Comparison of ENCODE assay signal across 22 cellular contexts in the genomic region with DNA sequence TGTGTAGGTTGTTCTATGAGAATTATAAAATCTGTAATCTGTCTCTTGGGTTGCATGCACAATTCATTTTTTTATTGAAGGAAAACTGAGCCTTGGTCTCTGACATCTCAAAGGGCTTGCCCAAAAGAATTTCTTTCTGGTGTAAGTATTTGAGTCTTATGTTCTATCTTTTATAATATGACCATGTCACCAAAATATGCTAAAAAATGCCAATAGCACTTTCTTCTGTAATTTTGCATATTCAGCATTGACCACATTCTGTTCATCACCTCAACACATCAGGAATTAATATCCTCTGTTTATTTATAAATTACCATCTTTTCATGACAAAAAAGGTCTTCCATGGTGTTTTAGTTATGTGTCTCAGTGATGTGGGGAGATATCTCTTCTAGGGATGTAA.
"Had no signal": no experiment of that assay in that cellular context is flagged by ENCODE, and none has a peak within 500 bp of the region (broad histone marks: within the 10 kb centered on the region; RNA-seq: fewer than 3 reads in every experiment).

No MANE protein-coding gene starts in this region.

- H3K4me3 ChIP-seq: colonic mucosa, gastrocnemius medialis, heart left ventricle, lung, mucosa of descending colon, tibial nerve, vagina had no signal

- ATAC-seq: activated CD8-positive, alpha-beta T cell treated with anti-CD3 and anti-CD28 coated beads, Interleukin-2, amount 10 ng/mL, durations not matched to agents 7 days and 5 days; activated naive CD4-positive, alpha-beta T cell treated with anti-CD3 and anti-CD28 coated beads, Interleukin-2, amount 50 U/mL, for 72 hours; activated T-cell treated with anti-CD3 and anti-CD28 coated beads, Interleukin-2, amount 50 U/mL, for 72 hours; gastrocnemius medialis; heart left ventricle; left colon; mucosa of descending colon; naive thymus-derived CD4-positive, alpha-beta T cell; stimulated activated memory B cell treated with anti-CD40 and anti-IgM and Interleukin-4, amounts not matched to agents 10 μg/mL and 1 μg/mL and 100 μg/mL, for 72 hours had no signal

- H3K27me3 ChIP-seq: colonic mucosa, heart left ventricle, vagina had no signal

- H3K9me3 ChIP-seq: colonic mucosa, gastrocnemius medialis, heart left ventricle, tibial nerve, vagina had no signal

- H3K9me3 Mint-ChIP-seq: stimulated activated memory B cell treated with anti-CD40 and anti-IgM and Interleukin-4, amounts not matched to agents 10 μg/mL and 1 μg/mL and 100 μg/mL, for 72 hours; T-helper 1 cell treated with Interleukin-12 subunit alpha and Interleukin-12 subunit beta and Interleukin-4 antibody, amounts not matched to agents 30 μg/mL and 1 μg/mL, for 36 hours had no signal

- H3K4me1 ChIP-seq: colonic mucosa, gastrocnemius medialis, vagina had no signal

- H3K36me3 Mint-ChIP-seq: activated naive CD4-positive, alpha-beta T cell treated with anti-CD3 and anti-CD28 coated beads, Interleukin-2, amount 50 U/mL, for 72 hours; naive thymus-derived CD4-positive, alpha-beta T cell; stimulated activated memory B cell treated with anti-CD40 and anti-IgM and Interleukin-4, amounts not matched to agents 10 μg/mL and 1 μg/mL and 100 μg/mL, for 72 hours had no signal

- H3K4me1 Mint-ChIP-seq: naive thymus-derived CD4-positive, alpha-beta T cell; stimulated activated memory B cell treated with anti-CD40 and anti-IgM and Interleukin-4, amounts not matched to agents 10 μg/mL and 1 μg/mL and 100 μg/mL, for 72 hours had no signal

- H3K27me3 Mint-ChIP-seq: naive thymus-derived CD4-positive, alpha-beta T cell had no signal

- H3K36me3 ChIP-seq: colonic mucosa, gastrocnemius medialis, heart left ventricle, tibial nerve, vagina had no signal

- H3K27ac Mint-ChIP-seq: activated CD8-positive, alpha-beta T cell treated with anti-CD3 and anti-CD28 coated beads, Interleukin-2, amount 10 ng/mL, durations not matched to agents 7 days and 5 days; activated naive CD4-positive, alpha-beta T cell treated with anti-CD3 and anti-CD28 coated beads, Interleukin-2, amount 50 U/mL, for 72 hours; activated T-cell treated with anti-CD3 and anti-CD28 coated beads, Interleukin-2, amount 50 U/mL, for 72 hours; naive thymus-derived CD4-positive, alpha-beta T cell; stimulated activated memory B cell treated with anti-CD40 and anti-IgM and Interleukin-4, amounts not matched to agents 10 μg/mL and 1 μg/mL and 100 μg/mL, for 72 hours; T-helper 1 cell treated with Interleukin-12 subunit alpha and Interleukin-12 subunit beta and Interleukin-4 antibody, amounts not matched to agents 30 μg/mL and 1 μg/mL, for 36 hours had no signal

- H3K27ac ChIP-seq: colonic mucosa, gastrocnemius medialis, heart left ventricle, tibial nerve, vagina, VCaP had no signal

- H3K4me3 Mint-ChIP-seq: activated CD8-positive, alpha-beta T cell treated with anti-CD3 and anti-CD28 coated beads, Interleukin-2, amount 10 ng/mL, durations not matched to agents 7 days and 5 days; activated T-cell treated with anti-CD3 and anti-CD28 coated beads, Interleukin-2, amount 50 U/mL, for 72 hours; naive thymus-derived CD4-positive, alpha-beta T cell; stimulated activated memory B cell treated with anti-CD40 and anti-IgM and Interleukin-4, amounts not matched to agents 10 μg/mL and 1 μg/mL and 100 μg/mL, for 72 hours; T-helper 1 cell treated with Interleukin-12 subunit alpha and Interleukin-12 subunit beta and Interleukin-4 antibody, amounts not matched to agents 30 μg/mL and 1 μg/mL, for 36 hours had no signal

- DNase-seq: activated CD8-positive, alpha-beta memory T cell treated with anti-CD3 and anti-CD28 coated beads, Interleukin-2, amount 50 U/mL, for 48 hours; activated CD8-positive, alpha-beta T cell treated with anti-CD3 and anti-CD28 coated beads, Interleukin-2, amount 10 ng/mL, durations not matched to agents 7 days and 5 days; activated gamma-delta T cell; activated T-cell treated with anti-CD3 and anti-CD28 coated beads, Interleukin-2, amount 50 U/mL, for 72 hours; caudate nucleus; colonic mucosa; effector CD8-positive, alpha-beta T cell; gastrocnemius medialis; heart left ventricle; left colon; mucosa of descending colon; naive thymus-derived CD4-positive, alpha-beta T cell; posterior cingulate gyrus; retina; stimulated activated CD4-positive, alpha-beta T cell treated with anti-CD3 and anti-CD28 coated beads, Interleukin-2, amount 100 ng/mL, for 48 hours had no signal
